In genomic region chr17:67054608-67055007, GRCh38 we compare ENCODE assay signal across 21 cellular contexts. TPM values are rescaled to one million over a fixed set of nuclear protein-coding genes. Genes with fewer than 3 reads are reported as not detected.
A peak's percentile ranks its signal among the peaks of the same experiment; 100 is the strongest.
DNase-seq lines count a peak whose midpoint lies in the region; ATAC-seq, FAIRE-seq and TF ChIP-seq lines count a peak whose summit lies in the region.
"Had no signal": no experiment of that assay in that cellular context is flagged by ENCODE, and none has a peak within 500 bp of the region (broad histone marks: within the 10 kb centered on the region; RNA-seq: fewer than 3 reads in every experiment).

No MANE protein-coding gene starts in this region.

- ATAC-seq in heart right ventricle (no peak), HG03097 (IDR thresholded peaks at IDR 0.05; ENCODE audit: low FRiP score, unreplicated experiment) (no peak), HG03135 (IDR thresholded peaks at IDR 0.05; ENCODE audit: unreplicated experiment) (no peak), HG03354 (IDR thresholded peaks at IDR 0.05; ENCODE audit: poor library complexity, severe bottlenecking, unreplicated experiment) (no peak)

- DNase-seq in right atrium auricular region (ENCODE audit: low spot score) (peak; percentile 5), heart right ventricle (no peak), RKO (ENCODE audit: low spot score) (peak; percentile 57), mesenteric fat pad (ENCODE audit: low spot score) (peak; percentile 4), urothelium cell line (ENCODE audit: low spot score) (no peak)
- DNase-seq: DMS53, GDM1, NCI-H1092 treated with DMSO at 0.1 percent for 48 hours, NCI-H1436 treated with DMSO at 0.1 percent for 48 hours, NCI-H1930, NCI-H2227 treated with DMSO at 0.1 percent for 48 hours, NCI-H510A, NCI-H748 treated with DMSO at 0.1 percent for 48 hours had no signal

- H3K4me3 ChIP-seq in right atrium auricular region (no peak overlapping the region), heart right ventricle (no peak overlapping the region)

- TF ChIP-seq CTCF in right atrium auricular region (IDR thresholded peaks at IDR 0.05) (no peak), heart right ventricle (IDR thresholded peaks at IDR 0.05) (no peak)

- intact Hi-C loops in heart right ventricle (cut with DNase I), result no loop called here

- 90 to 91% methylated on average over 5 of the region's 5 CpGs for WGBS in heart right ventricle, 2 donors

- H3K4me1 ChIP-seq in right atrium auricular region, result peaks cover 0 to 7% of the 10 kb centered on the region in 2 donors
- peaks cover 0 to 19% (median 0%) of the 10 kb centered on the region in 9 donors for H3K4me1 ChIP-seq in heart right ventricle

- no peak overlapping the region for H3K27ac ChIP-seq in right atrium auricular region
- no peak overlapping the region for H3K27ac ChIP-seq in heart right ventricle
- H3K27ac ChIP-seq: KMS-11 had no signal

- peak; percentile 96 for FAIRE-seq in urothelium cell line (lab: Jason Lieb, UNC)
- FAIRE-seq: D721Med had no signal

- peaks cover 0 to 4% of the 10 kb centered on the region in 2 donors for H3K9me3 ChIP-seq in right atrium auricular region
- peaks cover 0 to 6% (median under 1%) of the 10 kb centered on the region in 11 donors for H3K9me3 ChIP-seq in heart right ventricle

- H3K36me3 ChIP-seq in right atrium auricular region (no peaks in the 10 kb centered on the region), heart right ventricle (no peaks in the 10 kb centered on the region)

- H3K27me3 ChIP-seq in right atrium auricular region, result no peaks in the 10 kb centered on the region
- no peaks in the 10 kb centered on the region for H3K27me3 ChIP-seq in heart right ventricle

RNA-seq across cellular contexts. Expression of gene CACNG1, which starts 10.3 kb away (rescaled TPM):
- total RNA-seq in right atrium auricular region (not detected), heart right ventricle (under 1 TPM in 1 of 10 donors, not detected in 9; 0.26 TPM), mesenteric fat pad (not detected)
- polyA plus RNA-seq in heart right ventricle, result not detected
- total RNA-seq: A172, H9 had no signal
- polyA plus RNA-seq: CD14-positive monocyte had no signal

Comparison
In these comparisons a context has a peak if more than half of its experiments do, and no peak if none do; other contexts are left out.
1. DNase-seq: peak in right atrium auricular region (single experiment), RKO (single experiment) and mesenteric fat pad (single experiment); none in heart right ventricle (0 of 2) and urothelium cell line (single experiment).